11 cellular contexts compared by ENCODE assay signal in genomic region chr1:38241594-38242331, GRCh38.
"Had no signal": no experiment of that assay in that cellular context is flagged by ENCODE, and none has a peak within 500 bp of the region (broad histone marks: within the 10 kb centered on the region; RNA-seq: fewer than 3 reads in every experiment).

No MANE protein-coding gene starts in this region.

- H3K36me3 Mint-ChIP-seq: naive thymus-derived CD4-positive, alpha-beta T cell had no signal

- H3K27me3 Mint-ChIP-seq: naive thymus-derived CD4-positive, alpha-beta T cell had no signal

- H3K27me3 ChIP-seq: heart left ventricle, right atrium auricular region, upper lobe of left lung, uterus had no signal

- DNase-seq: effector memory CD4-positive, alpha-beta T cell; heart left ventricle; hypothalamus; kidney glomerular epithelial cell; naive thymus-derived CD4-positive, alpha-beta T cell; small intestine; stimulated activated CD4-positive, alpha-beta T cell treated with anti-CD3 and anti-CD28 coated beads, Interleukin-12 subunit alpha, Interleukin-12 subunit beta, amount 100 ng/mL, for 4 hours; stimulated activated naive CD4-positive, alpha-beta T cell treated with Interleukin-2 at 50 U/mL for 16 hours; upper lobe of left lung; uterus had no signal

- H3K9me3 ChIP-seq: heart left ventricle, right atrium auricular region, upper lobe of left lung, uterus had no signal

- H3K27ac ChIP-seq: heart left ventricle, right atrium auricular region, upper lobe of left lung, uterus had no signal

- H3K9me3 Mint-ChIP-seq: naive thymus-derived CD4-positive, alpha-beta T cell had no signal

- H3K4me3 Mint-ChIP-seq: naive thymus-derived CD4-positive, alpha-beta T cell had no signal

- H3K4me1 ChIP-seq: heart left ventricle, right atrium auricular region had no signal

- H3K4me3 ChIP-seq: heart left ventricle, right atrium auricular region, upper lobe of left lung, uterus had no signal

- H3K36me3 ChIP-seq: heart left ventricle, right atrium auricular region, upper lobe of left lung, uterus had no signal

- H3K27ac Mint-ChIP-seq: naive thymus-derived CD4-positive, alpha-beta T cell had no signal
